ENCODE assay signal across 18 cellular contexts in the genomic region with DNA sequence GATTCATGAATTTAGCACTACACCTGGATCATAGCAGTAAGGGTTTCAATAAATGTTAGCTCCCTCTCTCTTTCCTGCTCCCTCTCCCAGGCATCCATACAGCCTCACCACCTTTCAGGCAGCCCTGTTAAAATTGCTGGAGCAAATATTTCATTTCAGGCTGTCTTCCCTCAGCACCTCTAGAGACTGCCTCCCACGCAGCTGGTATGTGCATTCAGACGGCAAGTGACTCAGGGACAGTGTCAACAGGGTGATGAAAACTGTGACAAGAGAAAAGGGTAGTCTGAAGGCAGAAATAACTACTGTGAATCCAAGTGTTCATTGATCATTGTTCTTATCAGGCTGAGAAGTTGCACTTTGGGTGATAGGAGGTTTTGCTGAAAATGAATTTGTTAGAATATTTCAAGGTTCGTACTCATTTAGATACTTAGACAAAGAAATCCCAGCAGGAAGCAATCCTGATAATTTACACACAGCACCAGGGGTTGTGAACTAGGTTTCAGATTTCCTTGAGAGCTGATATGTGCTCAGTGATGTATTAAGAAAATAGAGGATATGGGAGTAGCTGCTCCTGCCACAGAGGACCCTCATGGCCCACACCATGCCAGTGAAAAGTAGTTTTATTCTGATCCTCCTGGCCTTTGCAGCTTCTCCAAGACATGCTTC.
"Had no signal": no experiment of that assay in that cellular context is flagged by ENCODE, and none has a peak within 500 bp of the region (broad histone marks: within the 10 kb centered on the region; RNA-seq: fewer than 3 reads in every experiment).

No MANE protein-coding gene starts in this region.

- ATAC-seq: activated CD8-positive, alpha-beta T cell treated with anti-CD3 and anti-CD28 coated beads for 36 hours; activated T-cell treated with anti-CD3 and anti-CD28 coated beads, Interleukin-2, amount 50 U/mL, for 4 hours; natural killer cell treated with Interleukin-12 subunit alpha and Interleukin-12 subunit beta and Interleukin-15 and Interleukin-18, amount 100 ng/mL, for 72 hours; right cardiac atrium had no signal

- H3K27ac ChIP-seq: adrenal gland, transverse colon, WERI-Rb-1 had no signal

- H3K9me3 ChIP-seq: adrenal gland, transverse colon had no signal

- FAIRE-seq: colon, endometrium, kidney, small intestine had no signal

- H3K4me3 ChIP-seq: adrenal gland, transverse colon had no signal

- DNase-seq: activated CD4-positive, alpha-beta T cell treated with anti-CD3 and anti-CD28 coated beads for 48 hours; activated CD8-positive, alpha-beta T cell treated with anti-CD3 and anti-CD28 coated beads for 36 hours; activated effector memory CD4-positive, alpha-beta T cell treated with anti-CD3 and anti-CD28 coated beads, Interleukin-2, amount 50 U/mL, for 16 hours; activated T-cell treated with anti-CD3 and anti-CD28 coated beads, Interleukin-2, amount 50 U/mL, for 4 hours; adrenal gland; kidney; occipital lobe; right cardiac atrium; small intestine; stimulated activated CD4-positive, alpha-beta T cell treated with anti-CD3 and anti-CD28 coated beads, Interleukin-4, amount 100 ng/mL, for 24 hours; stimulated activated CD8-positive, alpha-beta memory T cell treated with anti-CD3 and anti-CD28 coated beads, Interleukin-4, amount 100 ng/mL, for 48 hours; stimulated activated naive CD4-positive, alpha-beta T cell treated with Interleukin-2 at 50 U/mL for 16 hours; substantia nigra; transverse colon; WERI-Rb-1 had no signal

- H3K27me3 ChIP-seq: adrenal gland, transverse colon had no signal

- H3K36me3 ChIP-seq: adrenal gland, transverse colon, WERI-Rb-1 had no signal

- H3K4me1 ChIP-seq: adrenal gland, transverse colon had no signal
